28 cellular contexts compared by ENCODE assay signal in the genomic region with DNA sequence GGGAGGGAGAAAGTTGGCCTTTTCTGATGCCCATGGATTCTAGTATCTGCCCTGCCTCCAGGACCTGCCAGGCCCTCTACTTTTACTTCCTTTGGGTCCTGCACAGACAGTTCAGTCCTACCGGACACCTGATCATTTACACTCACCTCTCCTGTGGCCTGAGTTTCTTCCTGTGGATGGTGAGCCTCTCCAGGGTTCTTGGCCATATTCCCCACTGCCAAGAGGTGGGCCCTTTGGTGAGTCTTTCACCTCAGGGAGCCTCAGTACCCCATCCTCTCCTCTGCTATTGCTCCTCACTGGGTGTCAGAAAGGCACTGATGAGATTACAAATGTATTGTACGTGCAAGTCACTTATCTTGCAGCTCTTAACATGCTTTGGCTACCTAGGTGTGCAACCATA.
"Had no signal": no experiment of that assay in that cellular context is flagged by ENCODE, and none has a peak within 500 bp of the region (broad histone marks: within the 10 kb centered on the region; RNA-seq: fewer than 3 reads in every experiment).

No MANE protein-coding gene starts in this region.

- H3K27ac Mint-ChIP-seq: natural killer cell treated with Interleukin-12 subunit alpha and Interleukin-12 subunit beta and Interleukin-15 and Interleukin-18, amount 100 ng/mL, for 72 hours; nephron progenitor cell; progenitor cell of endocrine pancreas; stimulated activated effector memory CD8-positive, alpha-beta T cell treated with anti-CD3 and anti-CD28 coated beads, Interleukin-12 subunit alpha, Interleukin-12 subunit beta, amount 100 ng/mL, for 72 hours; stimulated activated naive B cell treated with anti-CD40 and anti-IgM and Interleukin-4, amounts not matched to agents 10 μg/mL and 1 μg/mL and 100 μg/mL, for 72 hours; stimulated activated naive CD8-positive, alpha-beta T cell treated with anti-CD3 and anti-CD28 coated beads, Interleukin-15, Interleukin-2, amounts not matched to agents 100 ng/mL and 50 ng/mL, for 24 hours had no signal

- H3K36me3 ChIP-seq: ovary, right lobe of liver, sigmoid colon, stomach, thoracic aorta, thyroid gland, tibial nerve, upper lobe of left lung had no signal

- H3K4me3 Mint-ChIP-seq: naive thymus-derived CD8-positive, alpha-beta T cell; natural killer cell treated with Interleukin-12 subunit alpha and Interleukin-12 subunit beta and Interleukin-15 and Interleukin-18, amount 100 ng/mL, for 72 hours; nephron progenitor cell; neural crest cell; stimulated activated effector memory CD8-positive, alpha-beta T cell treated with anti-CD3 and anti-CD28 coated beads, Interleukin-12 subunit alpha, Interleukin-12 subunit beta, amount 100 ng/mL, for 72 hours; stimulated activated naive B cell treated with anti-CD40 and anti-IgM and Interleukin-4, amounts not matched to agents 10 μg/mL and 1 μg/mL and 100 μg/mL, for 72 hours; stimulated activated naive CD8-positive, alpha-beta T cell treated with anti-CD3 and anti-CD28 coated beads, Interleukin-15, Interleukin-2, amounts not matched to agents 100 ng/mL and 50 ng/mL, for 24 hours had no signal

- H3K9ac ChIP-seq: parathyroid adenoma had no signal

- H3K27ac ChIP-seq: ovary, parathyroid adenoma, psoas muscle, right lobe of liver, sigmoid colon, stomach, thoracic aorta, thyroid gland, tibial nerve, upper lobe of left lung had no signal

- ATAC-seq: naive thymus-derived CD8-positive, alpha-beta T cell; psoas muscle; right cardiac atrium; stimulated activated naive B cell treated with anti-CD40 and anti-IgM and Interleukin-4, amounts not matched to agents 10 μg/mL and 1 μg/mL and 100 μg/mL, for 72 hours had no signal

- H3K4me1 Mint-ChIP-seq: naive thymus-derived CD8-positive, alpha-beta T cell; nephron progenitor cell; neural crest cell; stimulated activated effector memory CD8-positive, alpha-beta T cell treated with anti-CD3 and anti-CD28 coated beads, Interleukin-12 subunit alpha, Interleukin-12 subunit beta, amount 100 ng/mL, for 72 hours; stimulated activated naive B cell treated with anti-CD40 and anti-IgM and Interleukin-4, amounts not matched to agents 10 μg/mL and 1 μg/mL and 100 μg/mL, for 72 hours had no signal

- H3K4me1 ChIP-seq: parathyroid adenoma, psoas muscle, right lobe of liver, sigmoid colon, stomach, thyroid gland, tibial nerve, upper lobe of left lung had no signal

- H3K9me3 ChIP-seq: ovary, psoas muscle, right lobe of liver, sigmoid colon, thoracic aorta, thyroid gland had no signal

- H3K36me3 Mint-ChIP-seq: stimulated activated effector memory CD8-positive, alpha-beta T cell treated with anti-CD3 and anti-CD28 coated beads, Interleukin-12 subunit alpha, Interleukin-12 subunit beta, amount 100 ng/mL, for 72 hours; stimulated activated naive B cell treated with anti-CD40 and anti-IgM and Interleukin-4, amounts not matched to agents 10 μg/mL and 1 μg/mL and 100 μg/mL, for 72 hours had no signal

- H3K27me3 ChIP-seq: ovary, right lobe of liver, sigmoid colon, thyroid gland, tibial nerve, upper lobe of left lung had no signal

- H3K4me3 ChIP-seq: ovary, psoas muscle, right lobe of liver, sigmoid colon, stomach, thoracic aorta, thyroid gland, tibial nerve, upper lobe of left lung had no signal

- DNase-seq: naive thymus-derived CD8-positive, alpha-beta T cell; nephron progenitor cell; occipital lobe; ovary; posterior cingulate gyrus; psoas muscle; right cardiac atrium; right lobe of liver; sigmoid colon; small intestine; stimulated activated CD4-positive, alpha-beta T cell treated with anti-CD3 and anti-CD28 coated beads, Interleukin-15, amount 100 ng/mL, for 24 hours; stimulated activated CD4-positive, alpha-beta T cell treated with anti-CD3 and anti-CD28 coated beads, Interleukin-2, amount 100 ng/mL, for 24 hours; stimulated activated CD4-positive, alpha-beta T cell treated with anti-CD3 and anti-CD28 coated beads, Interleukin-2, amount 100 ng/mL, for 48 hours; stimulated activated CD4-positive, alpha-beta T cell treated with anti-CD3 and anti-CD28 coated beads, Interleukin-4, amount 100 ng/mL, for 24 hours; stimulated activated naive B cell treated with anti-CD40 and anti-IgM and Interleukin-4, amounts not matched to agents 10 μg/mL and 1 μg/mL and 100 μg/mL, for 72 hours; stimulated activated naive CD4-positive, alpha-beta T cell treated with Interleukin-2 at 50 U/mL for 16 hours; stomach; thyroid gland; trophoblast cell; upper lobe of left lung had no signal

- H3K27me3 Mint-ChIP-seq: progenitor cell of endocrine pancreas had no signal
